10 cellular contexts compared by ENCODE assay signal in the genomic region with DNA sequence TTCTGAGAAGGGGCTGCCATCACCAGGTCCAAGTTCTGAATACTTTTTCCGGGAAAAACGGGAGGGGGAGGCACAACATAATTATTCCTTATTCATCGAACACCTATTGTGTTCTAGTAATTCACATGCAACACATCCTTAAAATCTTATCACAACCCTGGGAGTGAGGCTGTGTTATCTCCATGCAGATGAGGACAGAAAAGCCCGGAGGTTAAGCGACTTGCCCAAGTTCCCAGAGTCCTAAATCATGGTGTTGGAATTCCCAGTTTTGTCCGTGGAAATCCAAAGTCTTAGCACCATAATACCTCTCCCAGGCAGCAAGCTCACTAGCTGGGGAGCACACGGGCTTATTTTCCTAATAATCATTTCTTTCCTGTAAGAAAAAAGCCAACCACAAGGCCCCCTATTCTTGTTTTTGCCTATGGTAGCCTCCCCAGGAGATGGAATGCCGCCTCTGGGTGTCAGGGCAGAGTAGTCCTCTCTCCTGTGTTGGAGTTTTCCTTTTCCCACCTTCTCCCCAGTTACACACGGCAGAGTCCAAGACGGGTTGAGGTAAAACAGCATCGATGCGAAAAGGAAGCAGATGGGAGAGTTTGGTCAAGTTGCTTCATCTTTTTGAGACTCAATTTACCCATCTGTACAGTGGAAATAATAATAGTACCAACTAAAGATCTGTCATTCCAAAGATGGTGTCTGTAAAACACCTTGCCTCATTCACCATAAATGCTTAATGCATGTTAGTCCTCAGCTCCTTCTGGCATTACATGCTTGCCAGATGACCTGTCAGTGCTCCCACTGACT.
DNase-seq lines count a peak whose midpoint lies in the region; ATAC-seq and TF ChIP-seq lines count a peak whose summit lies in the region.
"Had no signal": no experiment of that assay in that cellular context is flagged by ENCODE, and none has a peak within 500 bp of the region (broad histone marks: within the 10 kb centered on the region; RNA-seq: fewer than 3 reads in every experiment).

No MANE protein-coding gene starts in this region.

- TF ChIP-seq POLR2A in tibial nerve (IDR thresholded peaks at IDR 0.05): no peak

- H3K4me2 ChIP-seq in Karpas-422 (ENCODE audit: low read depth, low read length, poor library complexity, severe bottlenecking): no peak overlapping the region

- peaks cover 0 to 12% of the 10 kb centered on the region in 2 donors for H3K27me3 ChIP-seq in tibial nerve
- H3K27me3 ChIP-seq in Karpas-422 (ENCODE audit: low read length): no peaks in the 10 kb centered on the region

- peak overlapping the region; percentile 70 for H3K4me3 Mint-ChIP-seq in activated CD4-positive, alpha-beta T cell treated with anti-CD3 and anti-CD28 coated beads, Interleukin-2, amount 10 ng/mL, durations not matched to agents 24 days and 14 days

- no peaks in the 10 kb centered on the region for H3K9me2 ChIP-seq in Karpas-422 (replicated peaks; ENCODE audit: insufficient read depth, low read length)

- no peaks in the 10 kb centered on the region for H3K79me2 ChIP-seq in Karpas-422 (ENCODE audit: low read length)

- peak; percentile 18 for TF ChIP-seq CTCF in choroid plexus epithelial cell (conservative IDR thresholded peaks at IDR 0.05; ENCODE audit: low read depth, low read length)
- TF ChIP-seq CTCF in tibial nerve (IDR thresholded peaks at IDR 0.05): no peak

- 23 to 48% methylated on average over 6 to 7 of the region's 12 CpGs for WGBS in mesodermal cell (ENCODE audit: insufficient coverage in 2 of 2), 2 experiments
- WGBS in tibial nerve, 2 donors: 48 to 49% methylated on average over 12 of the region's 12 CpGs

- H3K36me3 ChIP-seq in mesodermal cell (ENCODE audit: control insufficient read depth, insufficient read depth, low read length): no peaks in the 10 kb centered on the region
- no peaks in the 10 kb centered on the region for H3K36me3 ChIP-seq in tibial nerve
- no peaks in the 10 kb centered on the region for H3K36me3 ChIP-seq in Karpas-422 (ENCODE audit: insufficient read depth, low read length)

- peaks cover 46% of the 10 kb centered on the region for H3K27me3 Mint-ChIP-seq in activated CD4-positive, alpha-beta T cell treated with anti-CD3 and anti-CD28 coated beads, Interleukin-2, amount 10 ng/mL, durations not matched to agents 24 days and 14 days

- H3K27ac ChIP-seq in mesodermal cell (ENCODE audit: low read depth, low read length, severe bottlenecking) (no peak overlapping the region), tibial nerve (peak overlapping the region in 1 of 4 donors; percentile 73), Karpas-422 (ENCODE audit: low read length) (no peak overlapping the region)

- peaks cover 9% of the 10 kb centered on the region for H3K4me1 Mint-ChIP-seq in activated CD4-positive, alpha-beta T cell treated with anti-CD3 and anti-CD28 coated beads, Interleukin-2, amount 10 ng/mL, durations not matched to agents 24 days and 14 days

- H4K20me1 ChIP-seq in Karpas-422 (ENCODE audit: insufficient read depth, low read depth, low read length): no peaks in the 10 kb centered on the region

- H3K9ac ChIP-seq in Karpas-422 (ENCODE audit: low read length): no peak overlapping the region

- H3K4me1 ChIP-seq in mesodermal cell (ENCODE audit: control insufficient read depth, insufficient read depth, low read length, poor library complexity, severe bottlenecking) (peaks cover 37% of the 10 kb centered on the region), tibial nerve (peaks cover 0 to 20% (median 8%) of the 10 kb centered on the region in 4 donors), Karpas-422 (ENCODE audit: low read length) (no peaks in the 10 kb centered on the region)

- no peak overlapping the region for H2AFZ ChIP-seq in Karpas-422 (ENCODE audit: low read length)

- TF ChIP-seq EP300 in tibial nerve (IDR thresholded peaks at IDR 0.05): no peak

- DNase-seq in activated CD4-positive, alpha-beta T cell treated with anti-CD3 and anti-CD28 coated beads, Interleukin-2, amount 10 ng/mL, durations not matched to agents 24 days and 14 days: no peak
- DNase-seq in activated CD4-positive, alpha-beta T cell treated with anti-CD3 and anti-CD28 coated beads for 1 hour: no peak
- no peak for DNase-seq in choroid plexus epithelial cell (ENCODE audit: low read depth)
- DNase-seq in tibial nerve (ENCODE audit: low spot score in 2 of 2): no peak
- no peak for DNase-seq in HK-2 (ENCODE audit: unreplicated experiment)
- DNase-seq in Karpas-422: no peak
- DNase-seq: activated T-cell treated with anti-CD3 and anti-CD28 coated beads for 4 hours; NK-92 treated with Interleukin-12 subunit alpha and Interleukin-12 subunit beta, amount 100 ng/mL, for 24 hours had no signal

- H3K4me3 ChIP-seq in choroid plexus epithelial cell (ENCODE audit: low read depth, low read length) (peak overlapping the region; percentile 68), mesodermal cell (ENCODE audit: extremely low read depth, insufficient read depth, low read length, poor library complexity, severe bottlenecking) (peak overlapping the region; percentile 65), tibial nerve (peak overlapping the region; percentile 28 to 56 (median 44)), Karpas-422 (ENCODE audit: low read length) (no peak overlapping the region)

- no peak overlapping the region for H3K27ac Mint-ChIP-seq in activated CD4-positive, alpha-beta T cell treated with anti-CD3 and anti-CD28 coated beads, Interleukin-2, amount 10 ng/mL, durations not matched to agents 24 days and 14 days

- intact Hi-C loops in activated CD4-positive, alpha-beta T cell treated with anti-CD3 and anti-CD28 coated beads, Interleukin-2, amount 10 ng/mL, durations not matched to agents 24 days and 14 days (cut with micrococcal nuclease): no loop called here

- H3K9me3 Mint-ChIP-seq in activated CD4-positive, alpha-beta T cell treated with anti-CD3 and anti-CD28 coated beads, Interleukin-2, amount 10 ng/mL, durations not matched to agents 24 days and 14 days: no peaks in the 10 kb centered on the region

- no peaks in the 10 kb centered on the region for H3K36me3 Mint-ChIP-seq in activated CD4-positive, alpha-beta T cell treated with anti-CD3 and anti-CD28 coated beads, Interleukin-2, amount 10 ng/mL, durations not matched to agents 24 days and 14 days (ENCODE audit: low read depth)

- ATAC-seq in HG02885 (IDR thresholded peaks at IDR 0.05; ENCODE audit: poor library complexity, unreplicated experiment): no peak

- H3K9me3 ChIP-seq in mesodermal cell (ENCODE audit: control insufficient read depth, low read length) (no peaks in the 10 kb centered on the region), tibial nerve (no peaks in the 10 kb centered on the region), Karpas-422 (ENCODE audit: low read length) (no peaks in the 10 kb centered on the region)
